11 cellular contexts compared by ENCODE assay signal in the genomic region with DNA sequence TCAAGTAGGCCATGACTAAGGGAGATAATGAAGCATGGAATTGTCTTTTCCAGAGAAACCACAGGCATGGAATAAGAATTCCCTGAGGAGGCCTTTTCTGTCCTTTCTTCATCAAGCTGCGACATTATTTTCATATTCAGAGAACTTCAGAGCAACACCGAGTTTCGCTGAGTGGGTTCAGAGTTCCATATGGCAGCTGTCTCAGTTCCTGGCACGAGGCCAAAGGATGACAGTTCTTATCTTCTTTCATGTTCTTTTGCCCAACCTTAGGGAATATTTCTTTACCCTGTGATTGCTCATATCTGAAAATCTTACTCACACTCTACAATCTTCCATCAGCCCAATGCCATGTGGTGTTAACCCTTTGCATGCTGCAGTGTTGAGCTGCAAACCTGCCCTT.
DNase-seq lines count a peak whose midpoint lies in the region; ATAC-seq and TF ChIP-seq lines count a peak whose summit lies in the region.
"Had no signal": no experiment of that assay in that cellular context is flagged by ENCODE, and none has a peak within 500 bp of the region (broad histone marks: within the 10 kb centered on the region; RNA-seq: fewer than 3 reads in every experiment).

No MANE protein-coding gene starts in this region.

- no peak for TF ChIP-seq POLR2A in heart left ventricle (IDR thresholded peaks at IDR 0.05)
- TF ChIP-seq POLR2A in gastrocnemius medialis (IDR thresholded peaks at IDR 0.05): no peak

- H3K27me3 ChIP-seq in right atrium auricular region (no peaks in the 10 kb centered on the region), heart left ventricle (no peaks in the 10 kb centered on the region), osteoblast (ENCODE audit: insufficient read depth, low read length) (peaks cover 6% of the 10 kb centered on the region), endodermal cell (ENCODE audit: control insufficient read depth, insufficient read depth, low read length, poor library complexity, severe bottlenecking) (no peaks in the 10 kb centered on the region), gastrocnemius medialis (no peaks in the 10 kb centered on the region)

- peaks cover 1% of the 10 kb centered on the region for H3K27me3 Mint-ChIP-seq in endodermal cell (ENCODE audit: insufficient read depth)
- H3K27me3 Mint-ChIP-seq: central memory CD8-positive, alpha-beta T cell had no signal

- WGBS in heart left ventricle, 4 donors: 49 to 59% (median 51%) methylated on average over 4 of the region's 4 CpGs
- 92 to 96% methylated on average over 3 to 4 of the region's 4 CpGs for WGBS in endodermal cell (ENCODE audit: insufficient coverage in 1 of 2, insufficient read length in 1 of 2), 2 experiments

- no peak overlapping the region for H2AFZ ChIP-seq in osteoblast (ENCODE audit: low read length)

- TF ChIP-seq CTCF in right atrium auricular region (IDR thresholded peaks at IDR 0.05) (no peak), heart left ventricle (IDR thresholded peaks at IDR 0.05) (no peak), osteoblast (IDR thresholded peaks at IDR 0.05; ENCODE audit: extremely low read depth, low read depth, low read length) (no peak), endodermal cell (conservative IDR thresholded peaks at IDR 0.05) (no peak), gastrocnemius medialis (IDR thresholded peaks at IDR 0.05 in 4 of 5, conservative IDR thresholded peaks at IDR 0.05 in 1 of 5) (no peak)

- no peaks in the 10 kb centered on the region for H3K36me3 Mint-ChIP-seq in endodermal cell (ENCODE audit: low read depth)

- in situ Hi-C loops in gastrocnemius medialis (cut with MboI; ENCODE audit: low sequenced_read_pairs in 4 of 4): no loop called here

- H3K36me3 ChIP-seq in right atrium auricular region: no peaks in the 10 kb centered on the region
- no peaks in the 10 kb centered on the region for H3K36me3 ChIP-seq in heart left ventricle
- H3K36me3 ChIP-seq in osteoblast (ENCODE audit: insufficient read depth, low read length): no peaks in the 10 kb centered on the region
- no peaks in the 10 kb centered on the region for H3K36me3 ChIP-seq in endodermal cell (ENCODE audit: control insufficient read depth, insufficient read depth, low read length)
- H3K36me3 ChIP-seq in gastrocnemius medialis: no peaks in the 10 kb centered on the region

- intact Hi-C loops in Right ventricle myocardium inferior (cut with DNase I): no loop called here
- intact Hi-C loops in heart left ventricle (cut with DNase I): loop anchor here in 2 of 10 donors (5.0 to 10.0 kb wide), 2 partner anchors 75 to 133 kb away; a partner anchor contains a TSS
- intact Hi-C loops in gastrocnemius medialis (cut with DNase I; ENCODE audit: low total_unique reads): loop anchor here (10.0 kb wide), 1 partner anchor 133 kb away; a partner anchor contains a TSS

- H3K4me1 Mint-ChIP-seq in endodermal cell: peaks cover 11% of the 10 kb centered on the region
- H3K4me1 Mint-ChIP-seq: central memory CD8-positive, alpha-beta T cell had no signal

- ATAC-seq in Right ventricle myocardium inferior (peak; percentile 32), heart left ventricle (peak in 1 of 4 donors; percentile 37), gastrocnemius medialis (no peak)
- ATAC-seq: PC-3 had no signal

- H4K20me1 ChIP-seq in osteoblast (ENCODE audit: insufficient read depth, low read length): no peaks in the 10 kb centered on the region

- H3K4me1 ChIP-seq in right atrium auricular region: no peaks in the 10 kb centered on the region
- peaks cover 0 to 7% (median 0%) of the 10 kb centered on the region in 12 donors for H3K4me1 ChIP-seq in heart left ventricle
- no peaks in the 10 kb centered on the region for H3K4me1 ChIP-seq in osteoblast (ENCODE audit: insufficient read depth, low read length)
- no peaks in the 10 kb centered on the region for H3K4me1 ChIP-seq in endodermal cell (ENCODE audit: control insufficient read depth, insufficient read depth, low read length)
- H3K4me1 ChIP-seq in gastrocnemius medialis: no peaks in the 10 kb centered on the region

- no peak overlapping the region for H3K27ac Mint-ChIP-seq in endodermal cell

- H3K9me3 ChIP-seq in right atrium auricular region: no peaks in the 10 kb centered on the region
- no peaks in the 10 kb centered on the region for H3K9me3 ChIP-seq in heart left ventricle
- H3K9me3 ChIP-seq in osteoblast (ENCODE audit: low read depth, low read length): no peaks in the 10 kb centered on the region
- no peaks in the 10 kb centered on the region for H3K9me3 ChIP-seq in endodermal cell (ENCODE audit: control insufficient read depth, low read length)
- H3K9me3 ChIP-seq in gastrocnemius medialis: no peaks in the 10 kb centered on the region

- no peak overlapping the region for H3K4me2 ChIP-seq in osteoblast (ENCODE audit: insufficient read depth, low read length)

- H3K27ac ChIP-seq in right atrium auricular region: no peak overlapping the region
- no peak overlapping the region for H3K27ac ChIP-seq in heart left ventricle
- no peak overlapping the region for H3K27ac ChIP-seq in osteoblast (ENCODE audit: low read depth, low read length)
- no peak overlapping the region for H3K27ac ChIP-seq in endodermal cell (ENCODE audit: low read depth, low read length)
- H3K27ac ChIP-seq in gastrocnemius medialis: no peak overlapping the region
- H3K27ac ChIP-seq: C4-2B had no signal

- H3K4me3 Mint-ChIP-seq in endodermal cell: no peak overlapping the region
- H3K4me3 Mint-ChIP-seq: central memory CD8-positive, alpha-beta T cell had no signal

- no peak overlapping the region for H3K9ac ChIP-seq in endodermal cell (ENCODE audit: extremely low read depth, low read length, poor library complexity, severe bottlenecking)

- H3K9me3 Mint-ChIP-seq in endodermal cell: no peaks in the 10 kb centered on the region

- DNase-seq in Right ventricle myocardium inferior (ENCODE audit: missing footprints) (no peak), right atrium auricular region (ENCODE audit: low spot score) (no peak), SHP77 (lab: John Stamatoyannopoulos, UW) (peak; percentile 19 to 61), heart left ventricle (peak in 3 of 5 donors; percentile 20 to 52 (median 30)), osteoblast (ENCODE audit: insufficient read length, low spot score, missing footprints) (no peak), endodermal cell (no peak), gastrocnemius medialis (no peak)
- no peak for DNase-seq in activated CD4-positive, alpha-beta T cell treated with anti-CD3 and anti-CD28 coated beads for 1 hour
- DNase-seq: PC-3 had no signal

- H3K79me2 ChIP-seq in osteoblast (ENCODE audit: insufficient read depth, low read length): no peaks in the 10 kb centered on the region

- H3K4me3 ChIP-seq in right atrium auricular region: no peak overlapping the region
- no peak overlapping the region for H3K4me3 ChIP-seq in heart left ventricle
- no peak overlapping the region for H3K4me3 ChIP-seq in osteoblast (ENCODE audit: insufficient read depth, low read length)
- H3K4me3 ChIP-seq in endodermal cell (ENCODE audit: low read length): no peak overlapping the region
- H3K4me3 ChIP-seq in gastrocnemius medialis: no peak overlapping the region

Comparison
In these comparisons a context has a peak if more than half of its experiments do, and no peak if none do; other contexts are left out.
1. DNase-seq: peak in SHP77 (2 of 2) and heart left ventricle (3 of 5); none in Right ventricle myocardium inferior (single experiment), right atrium auricular region (single experiment), osteoblast (single experiment), endodermal cell (single experiment), gastrocnemius medialis (0 of 2) and activated CD4-positive, alpha-beta T cell treated with anti-CD3 and anti-CD28 coated beads for 1 hour (single experiment).